In the genomic region with DNA sequence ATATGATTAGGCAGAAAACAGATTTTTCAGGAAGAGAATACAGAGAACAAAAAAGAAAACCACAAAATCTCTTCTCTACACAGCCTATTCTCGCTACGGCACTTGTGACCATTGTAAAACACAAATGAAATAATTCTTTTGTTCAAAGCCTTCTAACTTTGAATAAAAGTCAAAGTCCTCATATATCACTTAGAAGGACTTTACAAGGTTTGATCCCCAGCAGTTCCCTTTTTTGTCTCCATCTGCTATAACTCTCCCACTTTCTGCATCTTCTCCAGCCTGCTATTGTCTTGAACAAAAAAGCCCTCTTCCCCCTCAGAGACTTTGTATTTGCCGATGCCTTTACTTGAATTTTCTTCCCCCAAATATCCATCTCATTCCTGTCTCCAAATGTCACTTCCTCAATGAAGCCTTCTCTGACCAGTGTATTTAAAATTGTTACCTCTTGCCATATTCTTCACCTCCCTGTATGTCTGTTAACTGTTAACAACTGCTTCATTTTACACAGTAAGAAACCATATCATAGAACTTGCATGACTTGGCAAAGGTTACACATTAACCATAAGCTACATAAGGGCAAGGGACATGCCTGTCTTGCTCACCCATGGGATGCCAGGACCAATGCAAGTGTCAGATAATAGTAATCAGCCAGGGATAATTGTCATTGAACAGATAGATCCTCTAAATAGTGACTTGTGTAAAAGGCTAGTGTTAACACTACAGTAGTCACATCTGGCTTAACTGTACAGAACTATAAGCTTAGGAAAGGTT, we compare ENCODE assay signal across 10 cellular contexts.
DNase-seq lines count a peak whose midpoint lies in the region; ATAC-seq, FAIRE-seq and TF ChIP-seq lines count a peak whose summit lies in the region.
"Had no signal": no experiment of that assay in that cellular context is flagged by ENCODE, and none has a peak within 500 bp of the region (broad histone marks: within the 10 kb centered on the region; RNA-seq: fewer than 3 reads in every experiment).

No MANE protein-coding gene starts in this region.

- 62 to 68% (median 66%) methylated on average over 3 of the region's 3 CpGs for WGBS in small intestine, 3 donors
- 73 to 79% methylated on average over 3 of the region's 3 CpGs for WGBS in body of pancreas, 2 donors

- no peak overlapping the region for H3K4me3 ChIP-seq in epithelial cell of proximal tubule (ENCODE audit: low read depth, low read length)
- H3K4me3 ChIP-seq in small intestine (ENCODE audit: low read depth in 1 of 2, low read length in 2 of 2), result no peak overlapping the region
- H3K4me3 ChIP-seq in body of pancreas, result no peak overlapping the region
- H3K4me3 ChIP-seq: heart right ventricle had no signal

- DNase-seq in epithelial cell of proximal tubule (ENCODE audit: low read depth), result peak; percentile 36
- peak; percentile 81 for DNase-seq in small intestine
- no peak for DNase-seq in NCI-H2171 treated with DMSO at 0.1 percent for 48 hours (lab: John Stamatoyannopoulos, UW)
- DNase-seq in body of pancreas, result no peak
- DNase-seq in hepatic stellate cell (ENCODE audit: low spot score), result no peak
- no peak for DNase-seq in stimulated activated CD8-positive, alpha-beta memory T cell treated with anti-CD3 and anti-CD28 coated beads, Interleukin-4, amount 100 ng/mL, for 48 hours
- DNase-seq: heart right ventricle, NCI-H1417 had no signal

- H3K36me3 ChIP-seq in small intestine (ENCODE audit: control insufficient read depth in 2 of 2, insufficient read depth in 2 of 2, low read length in 2 of 2), result peaks cover 0 to 2% of the 10 kb centered on the region in 2 donors
- peaks cover 0 to 2% of the 10 kb centered on the region in 2 donors for H3K36me3 ChIP-seq in body of pancreas (replicated peaks in 1 of 2; ENCODE audit: insufficient read depth in 1 of 2, low read depth in 2 of 2)

- no peak for TF ChIP-seq POLR2A in body of pancreas (IDR thresholded peaks at IDR 0.05)

- TF ChIP-seq CTCF in epithelial cell of proximal tubule (conservative IDR thresholded peaks at IDR 0.05; ENCODE audit: low read depth, low read length), result no peak
- TF ChIP-seq CTCF in body of pancreas (IDR thresholded peaks at IDR 0.05), result no peak

- FAIRE-seq in small intestine (lab: Jason Lieb, UNC), result peak; percentile 33

- H3K27ac ChIP-seq in small intestine (ENCODE audit: low read depth in 1 of 2, low read length in 1 of 2), result peak overlapping the region; percentile 5 to 66
- H3K27ac ChIP-seq in body of pancreas, result no peak overlapping the region

- no peaks in the 10 kb centered on the region for H3K9me3 ChIP-seq in small intestine (ENCODE audit: control insufficient read depth, low read depth)
- H3K9me3 ChIP-seq in body of pancreas, result no peaks in the 10 kb centered on the region

- ATAC-seq in GM19467 (IDR thresholded peaks at IDR 0.05; ENCODE audit: unreplicated experiment), result peak; percentile 86
- peak; percentile 81 for ATAC-seq in HG03571 (IDR thresholded peaks at IDR 0.05; ENCODE audit: unreplicated experiment)
- ATAC-seq in body of pancreas, result no peak

- intact Hi-C loops in body of pancreas (cut with DNase I), result no loop called here

- H3K4me1 ChIP-seq in small intestine (ENCODE audit: control insufficient read depth in 2 of 2, insufficient read depth in 1 of 2, low read depth in 1 of 2, low read length in 1 of 2), result peaks cover 0 to 3% of the 10 kb centered on the region in 2 donors
- H3K4me1 ChIP-seq in body of pancreas, result peaks cover 6% of the 10 kb centered on the region

- H3K27me3 ChIP-seq in small intestine (ENCODE audit: control insufficient read depth in 2 of 2, insufficient read depth in 2 of 2, low read length in 2 of 2) (no peaks in the 10 kb centered on the region), body of pancreas (no peaks in the 10 kb centered on the region)
- H3K27me3 ChIP-seq: heart right ventricle had no signal

Comparison
In these comparisons a context has a peak if more than half of its experiments do, and no peak if none do; other contexts are left out.
1. DNase-seq: peak in epithelial cell of proximal tubule (single experiment) and small intestine (single experiment); none in NCI-H2171 treated with DMSO at 0.1 percent for 48 hours (single experiment), body of pancreas (0 of 4), hepatic stellate cell (single experiment) and stimulated activated CD8-positive, alpha-beta memory T cell treated with anti-CD3 and anti-CD28 coated beads, Interleukin-4, amount 100 ng/mL, for 48 hours (single experiment).
2. H3K27ac ChIP-seq: peak in small intestine (2 of 2); none in body of pancreas (0 of 4).